26 cellular contexts compared by ENCODE assay signal in genomic region chr5:16392718-16393117, GRCh38.
A peak's percentile ranks its signal among the peaks of the same experiment; 100 is the strongest.
DNase-seq lines count a peak whose midpoint lies in the region; ATAC-seq, FAIRE-seq and TF ChIP-seq lines count a peak whose summit lies in the region.
"Had no signal": no experiment of that assay in that cellular context is flagged by ENCODE, and none has a peak within 500 bp of the region (broad histone marks: within the 10 kb centered on the region; RNA-seq: fewer than 3 reads in every experiment).

No MANE protein-coding gene starts in this region.

- H2AFZ ChIP-seq in GM23248 (no peak overlapping the region), K562 (ENCODE audit: low read depth, low read length) (no peak overlapping the region), neural progenitor cell (replicated peaks) (peak overlapping the region; percentile 65), mammary epithelial cell (ENCODE audit: low read depth, low read length) (no peak overlapping the region)

- no peak for TF ChIP-seq RAD21 in K562 (CRISPR knock-in tag; conservative IDR thresholded peaks at IDR 0.05 in 1 of 2, IDR thresholded peaks at IDR 0.05 in 1 of 2)

- TF ChIP-seq POLR2A in K562 (conservative IDR thresholded peaks at IDR 0.05): no peak

- dilution Hi-C loops in mammary epithelial cell (cut with HindIII; ENCODE audit: low sequenced_read_pairs): no loop called here

- DNase-seq in GM23248 (peak; percentile 5), NCI-H69 (lab: John Stamatoyannopoulos, UW) (peak; percentile 31), K562 (ENCODE audit: extremely low read depth in 1 of 4, low spot score in 3 of 4) (peak in 2 of 4 experiments; percentile 17 to 29), neural progenitor cell (ENCODE audit: low spot score) (no peak), GM10266 (ENCODE audit: extremely low spot score) (no peak), amygdala (lab: John Stamatoyannopoulos, UW) (no peak), mammary epithelial cell (no peak)
- DNase-seq: activated CD4-positive, alpha-beta T cell treated with anti-CD3 and anti-CD28 coated beads, Interleukin-2, amount 50 U/mL, for 48 hours; activated CD4-positive, CD25-positive, alpha-beta regulatory T cell; activated T-cell treated with anti-CD3 and anti-CD28 coated beads, Interleukin-2, amount 50 U/mL, for 48 hours; DMS153; heart right ventricle; Kasumi-1; midbrain; naive thymus-derived CD4-positive, alpha-beta T cell; NCI-H1417 treated with DMSO at 0.1 percent for 48 hours; NCI-H2081 treated with DMSO at 0.1 percent for 48 hours; NCI-H2227 treated with DMSO at 0.1 percent for 48 hours; SJCRH30; stimulated activated CD4-positive, alpha-beta T cell treated with anti-CD3 and anti-CD28 coated beads, Interleukin-4, amount 100 ng/mL, for 24 hours; T1000; transverse colon had no signal

- H3K36me3 ChIP-seq in GM23248 (ENCODE audit: low read depth) (no peaks in the 10 kb centered on the region), K562 (ENCODE audit: control insufficient read depth, insufficient read depth, low read length) (no peaks in the 10 kb centered on the region), neural progenitor cell (no peaks in the 10 kb centered on the region), mammary epithelial cell (ENCODE audit: insufficient read depth, low read length) (no peaks in the 10 kb centered on the region)
- H3K36me3 ChIP-seq: BLaER1 treated with 17β-estradiol and CSF1 and Interleukin-3, amounts not matched to agents 10 nM and 100 nM; heart right ventricle; prostate gland; SJCRH30; transverse colon had no signal

- H3K27me3 ChIP-seq in GM23248 (replicated peaks; ENCODE audit: insufficient read depth) (no peaks in the 10 kb centered on the region), K562 (ENCODE audit: control insufficient read depth in 2 of 2, insufficient read depth in 2 of 2, low read length in 2 of 2) (no peaks in the 10 kb centered on the region), neural progenitor cell (no peaks in the 10 kb centered on the region), mammary epithelial cell (ENCODE audit: insufficient read depth, low read length) (no peaks in the 10 kb centered on the region)
- H3K27me3 ChIP-seq: BLaER1 treated with 17β-estradiol and CSF1 and Interleukin-3, amounts not matched to agents 10 nM and 100 nM; heart right ventricle; SJCRH30; transverse colon had no signal

- POLR2A ChIA-PET in K562 (lab: Yijun Ruan, JAX): interaction anchor here (1.2 kb wide), 1 partner anchor 9 kb away, joined by 4 read pairs; no protein-coding TSS in a partner anchor

- no peak overlapping the region for H3K9ac ChIP-seq in GM23248
- no peak overlapping the region for H3K9ac ChIP-seq in K562 (ENCODE audit: insufficient read depth in 1 of 2, low read depth in 2 of 2, low read length in 2 of 2)
- no peak overlapping the region for H3K9ac ChIP-seq in neural progenitor cell
- no peak overlapping the region for H3K9ac ChIP-seq in mammary epithelial cell (ENCODE audit: insufficient read depth, low read length)
- H3K9ac ChIP-seq: BLaER1 treated with 17β-estradiol and CSF1 and Interleukin-3, amounts not matched to agents 10 nM and 100 nM had no signal

- H3K27ac ChIP-seq in GM23248 (no peak overlapping the region), K562 (ENCODE audit: extremely low read depth, low read depth, low read length) (no peak overlapping the region), neural progenitor cell (no peak overlapping the region), mammary epithelial cell (ENCODE audit: insufficient read depth, low read depth, low read length) (no peak overlapping the region)
- H3K27ac ChIP-seq: BLaER1 treated with 17β-estradiol and CSF1 and Interleukin-3, amounts not matched to agents 10 nM and 100 nM; heart right ventricle; prostate gland; SJCRH30; transverse colon had no signal

- no peak overlapping the region for H3K27ac Mint-ChIP-seq in neural progenitor cell
- H3K27ac Mint-ChIP-seq: dendritic cell treated with granulocyte-macrophage colony-stimulating factor and Interleukin-4, amounts not matched to agents 40 ng/mL and 50 ng/mL, for 4 days; naive thymus-derived CD4-positive, alpha-beta T cell had no signal

- CTCF ChIA-PET in K562 (lab: Yijun Ruan, JAX; ENCODE audit: low intra/inter-chr PET ratio) (no interaction called here), mammary epithelial cell (lab: Charles Lee; ENCODE audit: low non-redundant PET) (interaction anchor here (0.6 kb wide), 1 partner anchor 231 kb away, joined by 5 read pairs; no protein-coding TSS in a partner anchor)

- H3K4me1 ChIP-seq in GM23248 (ENCODE audit: insufficient read depth) (no peaks in the 10 kb centered on the region), K562 (replicated peaks in 1 of 2; ENCODE audit: control insufficient read depth in 2 of 2, insufficient read depth in 2 of 2, low read length in 2 of 2) (no peaks in the 10 kb centered on the region), neural progenitor cell (peaks cover 9% of the 10 kb centered on the region), mammary epithelial cell (ENCODE audit: insufficient read depth, low read length) (no peaks in the 10 kb centered on the region)
- H3K4me1 ChIP-seq: heart right ventricle, prostate gland, SJCRH30, transverse colon had no signal

- H3K27me3 Mint-ChIP-seq in neural progenitor cell (ENCODE audit: insufficient read depth, low read depth): no peaks in the 10 kb centered on the region
- H3K27me3 Mint-ChIP-seq: dendritic cell treated with granulocyte-macrophage colony-stimulating factor and Interleukin-4, amounts not matched to agents 40 ng/mL and 50 ng/mL, for 4 days had no signal

- intact Hi-C loops in K562 (cut with micrococcal nuclease): no loop called here
- intact Hi-C loops in mammary epithelial cell (cut with micrococcal nuclease): no loop called here

- H4K20me1 ChIP-seq in GM23248 (ENCODE audit: insufficient read depth) (no peaks in the 10 kb centered on the region), K562 (replicated peaks; ENCODE audit: control insufficient read depth, insufficient read depth, low read length) (no peaks in the 10 kb centered on the region), neural progenitor cell (ENCODE audit: low read depth) (no peaks in the 10 kb centered on the region), mammary epithelial cell (ENCODE audit: insufficient read depth, low read length) (no peaks in the 10 kb centered on the region)
- H4K20me1 ChIP-seq: BLaER1 treated with 17β-estradiol and CSF1 and Interleukin-3, amounts not matched to agents 10 nM and 100 nM had no signal

- no peaks in the 10 kb centered on the region for H3K79me2 ChIP-seq in GM23248 (ENCODE audit: insufficient read depth)
- no peaks in the 10 kb centered on the region for H3K79me2 ChIP-seq in K562 (ENCODE audit: control insufficient read depth, insufficient read depth, low read length)
- H3K79me2 ChIP-seq in neural progenitor cell (ENCODE audit: low read depth): no peaks in the 10 kb centered on the region
- H3K79me2 ChIP-seq in mammary epithelial cell (ENCODE audit: insufficient read depth, low read length): no peaks in the 10 kb centered on the region

- TF ChIP-seq EP300 in K562 (IDR thresholded peaks at IDR 0.05; ENCODE audit: low read length): no peak

- H3K4me1 Mint-ChIP-seq in neural progenitor cell: peaks cover 2% of the 10 kb centered on the region
- H3K4me1 Mint-ChIP-seq: naive thymus-derived CD4-positive, alpha-beta T cell had no signal

- 36 to 38% methylated on average over 3 of the region's 3 CpGs for WGBS in GM23248 (ENCODE audit: low coverage in 1 of 2, low lambda C conversion rate in 2 of 2, missing lambda C conversion rate in 2 of 2), 2 experiments
- WGBS in K562 (ENCODE audit: insufficient coverage, low coverage, missing lambda C conversion rate): 0% methylated on average over 3 of the region's 3 CpGs
- 78% methylated on average over 3 of the region's 3 CpGs for WGBS in mammary epithelial cell (ENCODE audit: low coverage, missing lambda C conversion rate)

- BruUV-seq in K562 (replicated peaks; lab: Mats Ljungman, UMichigan) (no TSS peak), mammary epithelial cell (replicated peaks; lab: Mats Ljungman, UMichigan) (no TSS peak)

- H3K4me3 ChIP-seq in GM23248 (no peak overlapping the region), K562 (no peak overlapping the region), neural progenitor cell (no peak overlapping the region), mammary epithelial cell (replicated peaks in 1 of 3; ENCODE audit: insufficient read depth in 1 of 3, low read depth in 2 of 3, low read length in 3 of 3) (no peak overlapping the region)
- H3K4me3 ChIP-seq: BLaER1 treated with 17β-estradiol and CSF1 and Interleukin-3, amounts not matched to agents 10 nM and 100 nM; heart right ventricle; prostate gland; SJCRH30; transverse colon had no signal

- H3F3A ChIP-seq in GM23248 (ENCODE audit: insufficient read depth): no peaks in the 10 kb centered on the region
- H3F3A ChIP-seq in neural progenitor cell (ENCODE audit: low read depth): no peaks in the 10 kb centered on the region

- no peaks in the 10 kb centered on the region for H3K36me3 Mint-ChIP-seq in neural progenitor cell
- H3K36me3 Mint-ChIP-seq: naive thymus-derived CD4-positive, alpha-beta T cell had no signal

- no peak for TF ChIP-seq CTCF in K562 (IDR thresholded peaks at IDR 0.05 in 2 of 3, conservative IDR thresholded peaks at IDR 0.05 in 1 of 3; ENCODE audit: insufficient read depth in 2 of 3, low read depth in 1 of 3, low read length in 3 of 3)
- TF ChIP-seq CTCF in neural progenitor cell (IDR thresholded peaks at IDR 0.05): no peak
- TF ChIP-seq CTCF in GM10266 (IDR thresholded peaks at IDR 0.05; ENCODE audit: control insufficient read depth, insufficient read depth, low read depth, missing control alignments): no peak
- no peak for TF ChIP-seq CTCF in mammary epithelial cell (conservative IDR thresholded peaks at IDR 0.05 in 1 of 2, IDR thresholded peaks at IDR 0.05 in 1 of 2; ENCODE audit: extremely low read depth in 1 of 2, insufficient read depth in 1 of 2, low read depth in 1 of 2, low read length in 2 of 2)

- peaks cover 3% of the 10 kb centered on the region for H3K9me3 Mint-ChIP-seq in neural progenitor cell
- H3K9me3 Mint-ChIP-seq: dendritic cell treated with granulocyte-macrophage colony-stimulating factor and Interleukin-4, amounts not matched to agents 40 ng/mL and 50 ng/mL, for 4 days had no signal

- in situ Hi-C loops in GM23248 (cut with MboI): no loop called here
- in situ Hi-C loops in K562 (cut with MboI): no loop called here
- in situ Hi-C loops in mammary epithelial cell (cut with MboI; ENCODE audit: low sequenced_read_pairs in 2 of 2): no loop called here

- H3K4me3 Mint-ChIP-seq in neural progenitor cell: no peak overlapping the region
- H3K4me3 Mint-ChIP-seq: dendritic cell treated with granulocyte-macrophage colony-stimulating factor and Interleukin-4, amounts not matched to agents 40 ng/mL and 50 ng/mL, for 4 days; naive thymus-derived CD4-positive, alpha-beta T cell had no signal

- peak; percentile 49 for FAIRE-seq in K562 (lab: Jason Lieb, UNC)
- FAIRE-seq: frontal cortex had no signal

- ATAC-seq in K562: 0 out of 3 replicates have a peak, but pooled peaks have one; percentile 32
- ATAC-seq: heart right ventricle; naive thymus-derived CD4-positive, alpha-beta T cell had no signal

- no peak overlapping the region for H3K4me2 ChIP-seq in GM23248 (ENCODE audit: unreplicated experiment)
- H3K4me2 ChIP-seq in K562 (ENCODE audit: insufficient read depth, low read length): peak overlapping the region; percentile 27; the same call in 1 of the 2 replicates
- no peak overlapping the region for H3K4me2 ChIP-seq in neural progenitor cell
- H3K4me2 ChIP-seq in mammary epithelial cell (ENCODE audit: insufficient read depth, low read depth, low read length): no peak overlapping the region
- H3K4me2 ChIP-seq: BLaER1 treated with 17β-estradiol and CSF1 and Interleukin-3, amounts not matched to agents 10 nM and 100 nM had no signal

- no peaks in the 10 kb centered on the region for H3K9me3 ChIP-seq in GM23248 (ENCODE audit: low read depth)
- H3K9me3 ChIP-seq in K562 (replicated peaks; ENCODE audit: control insufficient read depth, insufficient read depth, low read depth, low read length): no peaks in the 10 kb centered on the region
- H3K9me3 ChIP-seq in neural progenitor cell (ENCODE audit: low read depth): no peaks in the 10 kb centered on the region
- no peaks in the 10 kb centered on the region for H3K9me3 ChIP-seq in mammary epithelial cell (replicated peaks; ENCODE audit: insufficient read depth, low read length)
- H3K9me3 ChIP-seq: BLaER1 treated with 17β-estradiol and CSF1 and Interleukin-3, amounts not matched to agents 10 nM and 100 nM; prostate gland; SJCRH30; transverse colon had no signal

- H3K9me2 ChIP-seq in GM23248 (ENCODE audit: insufficient read depth): no peaks in the 10 kb centered on the region

- no peaks in the 10 kb centered on the region for H3K9me1 ChIP-seq in K562 (ENCODE audit: control insufficient read depth, insufficient read depth, low read length)

Comparison
In these comparisons a context has a peak if more than half of its experiments do, and no peak if none do; other contexts are left out.
1. DNase-seq: peak in GM23248 (single experiment) and NCI-H69 (single experiment); none in neural progenitor cell (single experiment), GM10266 (single experiment), amygdala (0 of 56) and mammary epithelial cell (single experiment).